In the genomic region with DNA sequence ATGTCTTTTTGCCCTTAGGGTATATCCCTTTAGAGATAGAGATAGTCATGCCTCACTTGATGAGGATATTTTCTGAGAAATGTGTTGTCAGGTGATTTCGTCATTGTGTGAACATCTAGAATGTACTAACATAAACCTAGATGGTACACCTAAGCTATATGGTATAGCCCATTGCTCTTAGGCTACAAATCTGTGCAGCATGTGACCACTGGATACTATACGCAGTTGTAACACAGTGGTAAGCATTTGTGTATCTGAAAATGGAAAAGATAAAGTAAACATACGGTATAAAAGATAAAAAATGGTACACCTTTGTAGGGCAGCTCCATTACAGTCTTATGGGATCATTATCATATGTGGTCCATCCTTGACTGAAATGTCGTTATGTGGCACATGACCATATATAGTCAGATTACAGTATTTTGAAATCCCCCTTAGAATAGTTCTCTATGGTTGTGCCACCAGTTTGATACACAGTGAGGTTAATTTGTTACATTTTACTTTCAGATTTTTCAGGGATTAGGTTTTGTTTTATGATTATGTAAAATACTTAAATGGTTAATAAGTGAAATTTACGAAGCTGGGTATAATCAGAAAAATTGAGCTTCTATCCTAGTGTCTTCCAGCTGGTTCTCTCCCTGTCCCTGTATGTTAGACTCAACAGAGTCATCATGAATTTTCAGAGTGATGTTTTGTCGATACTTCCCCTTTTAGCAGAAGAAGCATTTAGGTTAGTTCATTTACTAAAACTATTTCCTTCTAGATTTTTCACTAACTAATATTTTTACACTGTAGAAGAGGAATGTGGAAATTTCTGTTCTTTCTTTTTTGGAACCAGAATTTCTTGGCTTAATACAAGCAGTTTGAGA, we compare ENCODE assay signal across 1 cellular context.
A peak's percentile ranks its signal among the peaks of the same experiment; 100 is the strongest.
TF ChIP-seq lines count a peak whose summit lies in the region.

No MANE protein-coding gene starts in this region.

TF ChIP-seq in HepG2, 621 proteins besides CTCF, POLR2A, EP300 and RAD21:
- TF ChIP-seq, protein P1, sequence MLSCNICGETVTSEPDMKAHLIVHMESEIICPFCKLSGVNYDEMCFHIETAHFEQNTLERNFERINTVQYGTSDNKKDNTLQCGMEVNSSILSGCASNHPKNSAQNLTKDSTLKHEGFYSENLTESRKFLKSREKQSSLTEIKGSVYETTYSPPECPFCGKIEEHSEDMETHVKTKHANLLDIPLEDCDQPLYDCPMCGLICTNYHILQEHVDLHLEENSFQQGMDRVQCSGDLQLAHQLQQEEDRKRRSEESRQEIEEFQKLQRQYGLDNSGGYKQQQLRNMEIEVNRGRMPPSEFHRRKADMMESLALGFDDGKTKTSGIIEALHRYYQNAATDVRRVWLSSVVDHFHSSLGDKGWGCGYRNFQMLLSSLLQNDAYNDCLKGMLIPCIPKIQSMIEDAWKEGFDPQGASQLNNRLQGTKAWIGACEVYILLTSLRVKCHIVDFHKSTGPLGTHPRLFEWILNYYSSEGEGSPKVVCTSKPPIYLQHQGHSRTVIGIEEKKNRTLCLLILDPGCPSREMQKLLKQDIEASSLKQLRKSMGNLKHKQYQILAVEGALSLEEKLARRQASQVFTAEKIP (CRISPR knock-in tag; IDR thresholded peaks at IDR 0.05; ENCODE audit: borderline replicate concordance) = no peak
- peak; percentile 15 for TF ChIP-seq RBM22 (optimal IDR thresholded peaks at IDR 0.05; ENCODE audit: low read length)
